ENCODE assay signal across 1 cellular context in the genomic region with DNA sequence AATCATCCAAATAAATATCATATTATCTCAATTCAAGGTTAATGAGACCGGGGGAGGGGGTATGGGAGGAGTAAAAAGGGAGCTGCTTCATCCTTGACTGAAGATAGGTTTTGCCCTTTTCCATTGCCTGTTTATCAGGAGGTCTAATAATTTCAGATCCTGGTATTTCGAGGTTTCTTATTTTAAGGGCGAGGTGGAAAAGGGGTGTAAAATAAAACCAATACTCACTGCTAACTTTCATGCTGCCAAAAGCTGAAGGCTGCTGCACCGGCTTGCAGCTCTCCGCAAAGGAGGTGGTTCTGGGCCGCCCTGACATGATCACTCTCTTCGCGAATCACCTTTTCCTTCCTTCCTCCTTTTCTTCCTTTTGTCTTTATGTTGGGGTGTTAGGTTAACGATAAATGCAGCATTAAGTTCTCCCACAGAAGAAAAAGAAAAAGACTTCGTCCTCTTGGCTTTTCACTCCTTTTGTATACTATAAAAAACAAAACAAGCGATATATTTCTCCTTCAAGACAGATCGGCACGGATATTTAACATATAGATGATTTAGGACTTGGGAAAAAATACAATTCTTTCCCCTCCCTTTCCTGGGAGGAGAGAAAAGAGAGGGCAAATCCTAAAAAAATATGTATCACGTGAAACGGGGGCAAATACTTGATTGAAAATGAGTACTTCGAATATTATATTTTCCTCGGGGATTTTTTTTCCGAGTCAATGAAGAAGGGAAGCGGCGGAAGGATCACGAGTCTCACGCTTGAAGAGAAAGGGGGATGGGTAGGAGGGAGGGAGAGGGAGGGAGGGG.
TF ChIP-seq lines count a peak whose summit lies in the region.

No MANE protein-coding gene starts in this region.

TF ChIP-seq in HEK293, 187 proteins besides CTCF, POLR2A, EP300 and RAD21 (continued from another document):
- TF ChIP-seq ZNF26 (tag by site-specific recombination; IDR thresholded peaks at IDR 0.05) (no peak), PBX3 (CRISPR knock-in tag; IDR thresholded peaks at IDR 0.05) (no peak), WT1 (tag by site-specific recombination; IDR thresholded peaks at IDR 0.05) (peak; percentile 30; the same call in 1 of the 2 replicates), OSR2 (tag by site-specific recombination; IDR thresholded peaks at IDR 0.05) (no peak), ZBTB1 (tag by site-specific recombination; IDR thresholded peaks at IDR 0.05) (no peak), ZNF184 (tag by site-specific recombination; IDR thresholded peaks at IDR 0.05) (no peak), BCL11B (tag by site-specific recombination; IDR thresholded peaks at IDR 0.05; ENCODE audit: low read depth) (no peak)
- TF ChIP-seq, protein P1, sequence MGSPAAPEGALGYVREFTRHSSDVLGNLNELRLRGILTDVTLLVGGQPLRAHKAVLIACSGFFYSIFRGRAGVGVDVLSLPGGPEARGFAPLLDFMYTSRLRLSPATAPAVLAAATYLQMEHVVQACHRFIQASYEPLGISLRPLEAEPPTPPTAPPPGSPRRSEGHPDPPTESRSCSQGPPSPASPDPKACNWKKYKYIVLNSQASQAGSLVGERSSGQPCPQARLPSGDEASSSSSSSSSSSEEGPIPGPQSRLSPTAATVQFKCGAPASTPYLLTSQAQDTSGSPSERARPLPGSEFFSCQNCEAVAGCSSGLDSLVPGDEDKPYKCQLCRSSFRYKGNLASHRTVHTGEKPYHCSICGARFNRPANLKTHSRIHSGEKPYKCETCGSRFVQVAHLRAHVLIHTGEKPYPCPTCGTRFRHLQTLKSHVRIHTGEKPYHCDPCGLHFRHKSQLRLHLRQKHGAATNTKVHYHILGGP (tag by site-specific recombination; IDR thresholded peaks at IDR 0.05), result no peak
